ENCODE assay signal across 15 cellular contexts in genomic region chr18:44537521-44537920, GRCh38.
DNase-seq lines count a peak whose midpoint lies in the region; ATAC-seq and TF ChIP-seq lines count a peak whose summit lies in the region.
"Had no signal": no experiment of that assay in that cellular context is flagged by ENCODE, and none has a peak within 500 bp of the region (broad histone marks: within the 10 kb centered on the region; RNA-seq: fewer than 3 reads in every experiment).

No MANE protein-coding gene starts in this region.

- peaks cover 38% of the 10 kb centered on the region for H3K4me1 Mint-ChIP-seq in MCF 10A (ENCODE audit: insufficient read depth, unreplicated experiment)
- H3K4me1 Mint-ChIP-seq in activated CD4-positive, alpha-beta T cell treated with anti-CD3 and anti-CD28 coated beads, Interleukin-2, amount 10 ng/mL, durations not matched to agents 7 days and 5 days = no peaks in the 10 kb centered on the region

- dilution Hi-C loops in IMR-90 (cut with HindIII; ENCODE audit: low sequenced_read_pairs, unreplicated experiment) = no loop called here

- H3K9me3 ChIP-seq in AG04450 (ENCODE audit: control insufficient read depth, insufficient read depth, low read length) (no peaks in the 10 kb centered on the region), IMR-90 (ENCODE audit: control insufficient read depth, insufficient read depth, low read length) (no peaks in the 10 kb centered on the region)
- H3K9me3 ChIP-seq: neutrophil, vagina had no signal

- H4K5ac ChIP-seq in IMR-90 (ENCODE audit: low read depth, low read length) = no peak overlapping the region

- H3K18ac ChIP-seq in IMR-90 (ENCODE audit: low read depth, low read length) = no peak overlapping the region

- H3K56ac ChIP-seq in IMR-90 (ENCODE audit: extremely low read depth, insufficient read depth, low read length) = no peak overlapping the region

- no peak overlapping the region for H2AFZ ChIP-seq in IMR-90 (replicated peaks; ENCODE audit: low read length, poor library complexity)

- POLR2A ChIA-PET in AG04450 (lab: Yijun Ruan, JAX) (no interaction called here), IMR-90 (lab: Charles Lee; ENCODE audit: unreplicated experiment) (no interaction called here), MCF 10A (lab: Yijun Ruan, JAX) (interaction anchor here (1.1 to 1.5 kb wide), 3 partner anchors 9 to 19 kb away, joined by 3 to 5 read pairs (median 4); no protein-coding TSS in a partner anchor)
- POLR2A ChIA-PET in activated CD4-positive, alpha-beta T cell treated with anti-CD3 and anti-CD28 coated beads, Interleukin-2, amount 10 ng/mL, durations not matched to agents 7 days and 5 days (lab: Charles Lee) = no interaction called here

- H3K27me3 ChIP-seq in AG04450 (ENCODE audit: control insufficient read depth, insufficient read depth, low read length) (no peaks in the 10 kb centered on the region), IMR-90 (ENCODE audit: control insufficient read depth, insufficient read depth, low read length) (no peaks in the 10 kb centered on the region; the same call in 1 of the 2 replicates)
- H3K27me3 ChIP-seq: neutrophil, vagina had no signal

- no peak overlapping the region for H2AK5ac ChIP-seq in IMR-90 (ENCODE audit: low read depth, low read length)

- no peak overlapping the region for H3K4ac ChIP-seq in IMR-90 (ENCODE audit: low read depth, low read length)

- BruUV-seq in IMR-90 (replicated peaks; lab: Mats Ljungman, UMichigan) = no TSS peak
- BruUV-seq in MCF 10A (replicated peaks; lab: Mats Ljungman, UMichigan) = no TSS peak

- no peak overlapping the region for H3K27ac Mint-ChIP-seq in MCF 10A (ENCODE audit: low read depth, unreplicated experiment)
- H3K27ac Mint-ChIP-seq in activated CD4-positive, alpha-beta T cell treated with anti-CD3 and anti-CD28 coated beads, Interleukin-2, amount 10 ng/mL, durations not matched to agents 7 days and 5 days = no peak overlapping the region
- H3K27ac Mint-ChIP-seq: CD14-positive monocyte; T-helper 1 cell treated with Interleukin-12 subunit alpha and Interleukin-12 subunit beta and Interleukin-4 antibody, amounts not matched to agents 30 μg/mL and 1 μg/mL, for 36 hours had no signal

- no peak overlapping the region for H2BK15ac ChIP-seq in IMR-90 (ENCODE audit: low read depth, low read length)

- ATAC-seq in IMR-90 (ENCODE audit: low read depth) = peak; percentile 49; the same call in 1 of the 2 replicates

- in situ Hi-C loops in IMR-90 (cut with MboI; ENCODE audit: low sequenced_read_pairs) = no loop called here

- WGBS in IMR-90 (ENCODE audit: extremely low coverage in 2 of 2, insufficient read length in 1 of 2), 2 experiments = no CpG with 5 or more reads among the region's 2 CpGs

- no peaks in the 10 kb centered on the region for H3K9me3 Mint-ChIP-seq in MCF 10A (ENCODE audit: unreplicated experiment)
- H3K9me3 Mint-ChIP-seq in activated CD4-positive, alpha-beta T cell treated with anti-CD3 and anti-CD28 coated beads, Interleukin-2, amount 10 ng/mL, durations not matched to agents 7 days and 5 days = peaks cover 2% of the 10 kb centered on the region
- H3K9me3 Mint-ChIP-seq: T-helper 1 cell treated with Interleukin-12 subunit alpha and Interleukin-12 subunit beta and Interleukin-4 antibody, amounts not matched to agents 30 μg/mL and 1 μg/mL, for 36 hours had no signal

- no peak overlapping the region for H2BK5ac ChIP-seq in IMR-90 (ENCODE audit: low read depth, low read length, poor library complexity, severe bottlenecking)

- H3K23ac ChIP-seq in IMR-90 (ENCODE audit: low read depth, low read length) = no peak overlapping the region

- no peak overlapping the region for H3K14ac ChIP-seq in IMR-90 (replicated peaks; ENCODE audit: low read depth, low read length)

- no peaks in the 10 kb centered on the region for H3K4me1 ChIP-seq in IMR-90 (ENCODE audit: control insufficient read depth, insufficient read depth, low read length)

- H3K27me3 Mint-ChIP-seq in MCF 10A (ENCODE audit: insufficient read depth, unreplicated experiment) = no peaks in the 10 kb centered on the region
- no peaks in the 10 kb centered on the region for H3K27me3 Mint-ChIP-seq in activated CD4-positive, alpha-beta T cell treated with anti-CD3 and anti-CD28 coated beads, Interleukin-2, amount 10 ng/mL, durations not matched to agents 7 days and 5 days

- no peak overlapping the region for H4K91ac ChIP-seq in IMR-90 (ENCODE audit: insufficient read depth, low read depth, low read length)

- DNase-seq in AG04450 (ENCODE audit: low read depth, low spot score) (peak; percentile 21), IMR-90 (peak; percentile 20), MCF 10A (ENCODE audit: unreplicated experiment) (peak; percentile 97), kidney glomerular epithelial cell (lab: John Stamatoyannopoulos, UW) (peak; percentile 80), NCI-H2227 (lab: John Stamatoyannopoulos, UW; ENCODE audit: unreplicated experiment) (no peak), midbrain (lab: John Stamatoyannopoulos, UW) (no peak), anterior cingulate cortex (lab: John Stamatoyannopoulos, UW) (no peak)
- no peak for DNase-seq in activated CD4-positive, alpha-beta T cell treated with anti-CD3 and anti-CD28 coated beads, Interleukin-2, amount 10 ng/mL, durations not matched to agents 7 days and 5 days
- DNase-seq: central memory CD4-positive, alpha-beta T cell; HCEC 1CT; NCI-H2107 had no signal

- H2BK120ac ChIP-seq in IMR-90 (ENCODE audit: low read depth, low read length) = no peak overlapping the region

- no peak overlapping the region for H3K9ac ChIP-seq in IMR-90 (ENCODE audit: low read depth, low read length)

- H4K20me1 ChIP-seq in IMR-90 (ENCODE audit: insufficient read depth, low read length) = no peaks in the 10 kb centered on the region

- CTCF ChIA-PET in AG04450 (lab: Charles Lee) (no interaction called here), IMR-90 (lab: Yijun Ruan, JAX) (no interaction called here), MCF 10A (lab: Yijun Ruan, JAX) (interaction anchor here (0.6 kb wide), 1 partner anchor 354 kb away, joined by 4 read pairs; no protein-coding TSS in a partner anchor)
- CTCF ChIA-PET in activated CD4-positive, alpha-beta T cell treated with anti-CD3 and anti-CD28 coated beads, Interleukin-2, amount 10 ng/mL, durations not matched to agents 7 days and 5 days (lab: Charles Lee) = no interaction called here

- no peak for TF ChIP-seq POLR2A in IMR-90 (IDR thresholded peaks at IDR 0.05; ENCODE audit: low read depth, low read length)

- H3K4me3 ChIP-seq in AG04450 (ENCODE audit: low read depth, low read length) (no peak overlapping the region), IMR-90 (ENCODE audit: insufficient read depth, low read depth, low read length) (no peak overlapping the region)
- H3K4me3 ChIP-seq: vagina had no signal

- H4K8ac ChIP-seq in IMR-90 (ENCODE audit: low read depth in 2 of 2, low read length in 2 of 2) = no peak overlapping the region

- no peak overlapping the region for H3K4me3 Mint-ChIP-seq in MCF 10A (ENCODE audit: unreplicated experiment)
- no peak overlapping the region for H3K4me3 Mint-ChIP-seq in activated CD4-positive, alpha-beta T cell treated with anti-CD3 and anti-CD28 coated beads, Interleukin-2, amount 10 ng/mL, durations not matched to agents 7 days and 5 days
- H3K4me3 Mint-ChIP-seq: T-helper 1 cell treated with Interleukin-12 subunit alpha and Interleukin-12 subunit beta and Interleukin-4 antibody, amounts not matched to agents 30 μg/mL and 1 μg/mL, for 36 hours had no signal

- no peaks in the 10 kb centered on the region for H3K36me3 Mint-ChIP-seq in MCF 10A (ENCODE audit: insufficient read depth, unreplicated experiment)
- no peaks in the 10 kb centered on the region for H3K36me3 Mint-ChIP-seq in activated CD4-positive, alpha-beta T cell treated with anti-CD3 and anti-CD28 coated beads, Interleukin-2, amount 10 ng/mL, durations not matched to agents 7 days and 5 days (ENCODE audit: low read depth)
- H3K36me3 Mint-ChIP-seq: CD14-positive monocyte had no signal

- H3K9me1 ChIP-seq in IMR-90 (ENCODE audit: insufficient read depth, low read length) = no peaks in the 10 kb centered on the region

- no peaks in the 10 kb centered on the region for H3K79me1 ChIP-seq in IMR-90 (ENCODE audit: low read depth in 1 of 2, low read length in 2 of 2)

- H3K36me3 ChIP-seq in IMR-90 (ENCODE audit: control insufficient read depth, insufficient read depth, low read length) = no peaks in the 10 kb centered on the region
- H3K36me3 ChIP-seq: neutrophil, vagina had no signal

- H2BK20ac ChIP-seq in IMR-90 (ENCODE audit: low read depth, low read length) = no peak overlapping the region

- H3K27ac ChIP-seq in AG04450 (ENCODE audit: low read depth, low read length) = no peak overlapping the region
- H3K27ac ChIP-seq in IMR-90 (ENCODE audit: insufficient read depth, low read length) = no peak overlapping the region
- H3K27ac ChIP-seq: neutrophil, vagina had no signal

- no peak overlapping the region for H3K4me2 ChIP-seq in IMR-90 (ENCODE audit: low read depth, low read length)

- no peak overlapping the region for H2AK9ac ChIP-seq in IMR-90 (replicated peaks; ENCODE audit: low read depth, low read length, poor library complexity)

- no peak for TF ChIP-seq RAD21 in IMR-90 (IDR thresholded peaks at IDR 0.05; ENCODE audit: low read length)

- intact Hi-C loops in IMR-90 (cut with micrococcal nuclease) = no loop called here
- intact Hi-C loops in MCF 10A (cut with micrococcal nuclease) = no loop called here

- TF ChIP-seq CTCF in AG04450 (IDR thresholded peaks at IDR 0.05; ENCODE audit: low read depth, low read length) (no peak), IMR-90 (conservative IDR thresholded peaks at IDR 0.05; ENCODE audit: low read depth, low read length) (no peak), MCF 10A (IDR thresholded peaks at IDR 0.05; ENCODE audit: unreplicated experiment) (no peak)

TF ChIP-seq in IMR-90, 13 proteins besides CTCF, POLR2A, EP300 and RAD21 (continues in another document):
- no peak for TF ChIP-seq BHLHE40 (IDR thresholded peaks at IDR 0.05; ENCODE audit: low read depth, low read length)
- TF ChIP-seq CEBPB (IDR thresholded peaks at IDR 0.05; ENCODE audit: low read depth, low read length) = no peak
- no peak for TF ChIP-seq MXI1 (IDR thresholded peaks at IDR 0.05; ENCODE audit: borderline replicate concordance, low read depth, low read length)
- TF ChIP-seq RFX5 (IDR thresholded peaks at IDR 0.05; ENCODE audit: low read depth, low read length) = no peak
- TF ChIP-seq USF2 (IDR thresholded peaks at IDR 0.05; ENCODE audit: low read depth, low read length) = no peak
- TF ChIP-seq MAFK (IDR thresholded peaks at IDR 0.05; ENCODE audit: low read depth, low read length) = no peak
- TF ChIP-seq NFE2L2 (IDR thresholded peaks at IDR 0.05; ENCODE audit: low read depth, low read length) = no peak
- no peak for TF ChIP-seq FOS (IDR thresholded peaks at IDR 0.05; ENCODE audit: low read depth, low read length)

Comparison
In these comparisons a context has a peak if more than half of its experiments do, and no peak if none do; other contexts are left out.
1. DNase-seq: peak in AG04450 (single experiment), IMR-90 (single experiment), MCF 10A (single experiment) and kidney glomerular epithelial cell (single experiment); none in NCI-H2227 (single experiment), midbrain (single experiment), anterior cingulate cortex (0 of 58) and activated CD4-positive, alpha-beta T cell treated with anti-CD3 and anti-CD28 coated beads, Interleukin-2, amount 10 ng/mL, durations not matched to agents 7 days and 5 days (single experiment).